22 cellular contexts compared by ENCODE assay signal in the genomic region with DNA sequence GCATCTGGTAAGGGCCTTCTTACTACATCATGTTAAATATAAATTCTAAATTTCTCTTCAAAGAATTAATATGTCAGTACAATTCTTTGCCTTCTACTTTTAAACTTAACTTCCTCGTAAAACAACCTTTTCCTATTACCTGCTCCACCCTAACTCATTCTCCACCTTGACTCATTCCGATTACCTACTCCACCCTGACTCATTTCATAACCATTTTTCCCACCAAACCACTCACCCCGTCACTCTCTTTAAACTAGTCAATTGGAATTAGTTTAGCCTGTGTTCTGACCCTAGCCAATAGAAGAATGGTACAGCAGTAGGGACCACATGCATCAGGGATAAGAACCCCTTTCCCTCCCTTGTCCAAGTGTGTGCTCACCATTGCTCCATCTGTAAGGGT.
"Had no signal": no experiment of that assay in that cellular context is flagged by ENCODE, and none has a peak within 500 bp of the region (broad histone marks: within the 10 kb centered on the region; RNA-seq: fewer than 3 reads in every experiment).

No MANE protein-coding gene starts in this region.

- H3K27me3 ChIP-seq: gastrocnemius medialis, heart right ventricle, spleen, tibial artery, upper lobe of left lung, uterus had no signal

- H3K9me3 ChIP-seq: gastrocnemius medialis, heart right ventricle, left ventricle myocardium inferior, lower lobe of right lung, prostate gland, spleen, tibial artery, upper lobe of left lung, uterus had no signal

- H3K36me3 ChIP-seq: gastrocnemius medialis, heart right ventricle, left ventricle myocardium inferior, lower lobe of right lung, prostate gland, spleen, tibial artery, upper lobe of left lung, uterus had no signal

- H3K4me1 ChIP-seq: gastrocnemius medialis, heart right ventricle, left ventricle myocardium inferior, lower lobe of right lung, parathyroid adenoma, prostate gland, spleen, tibial artery, upper lobe of left lung, uterus had no signal

- H3K9ac ChIP-seq: parathyroid adenoma had no signal

- DNase-seq: effector memory CD8-positive, alpha-beta T cell; gastrocnemius medialis; heart right ventricle; hypothalamus; islet precursor cell; left ventricle myocardium inferior; lower lobe of right lung; mesenchymal stem cell; naive B cell; occipital lobe; spleen; stimulated activated CD4-positive, alpha-beta T cell treated with anti-CD3 and anti-CD28 coated beads, Interleukin-15, amount 100 ng/mL, for 24 hours; stimulated activated CD4-positive, alpha-beta T cell treated with anti-CD3 and anti-CD28 coated beads, Interleukin-1b, Interleukin-23, amount 100 ng/mL, for 48 hours; stimulated activated CD4-positive, alpha-beta T cell treated with anti-CD3 and anti-CD28 coated beads, Interleukin-4, amount 100 ng/mL, for 24 hours; tibial artery; upper lobe of left lung; uterus had no signal

- H3K27ac ChIP-seq: gastrocnemius medialis, heart right ventricle, left ventricle myocardium inferior, lower lobe of right lung, parathyroid adenoma, prostate gland, spleen, tibial artery, upper lobe of left lung, uterus had no signal

- ATAC-seq: effector memory CD8-positive, alpha-beta T cell; gastrocnemius medialis; heart right ventricle; lower lobe of right lung; sciatic nerve; stimulated activated memory B cell treated with anti-CD40 and anti-IgM and Interleukin-4, amounts not matched to agents 10 μg/mL and 1 μg/mL and 100 μg/mL, for 72 hours had no signal

- H3K4me3 ChIP-seq: gastrocnemius medialis, heart right ventricle, left ventricle myocardium inferior, lower lobe of right lung, prostate gland, spleen, tibial artery, upper lobe of left lung, uterus had no signal

- H3K79me2 ChIP-seq: parathyroid adenoma had no signal

- H2AFZ ChIP-seq: parathyroid adenoma had no signal

- FAIRE-seq: colon had no signal
